17 cellular contexts compared by ENCODE assay signal in genomic region chr4:26807330-26807729, GRCh38. TPM values are rescaled to one million over a fixed set of nuclear protein-coding genes. Genes with fewer than 3 reads are reported as not detected.
A peak's percentile ranks its signal among the peaks of the same experiment; 100 is the strongest.
DNase-seq lines count a peak whose midpoint lies in the region; ATAC-seq and TF ChIP-seq lines count a peak whose summit lies in the region.
"Had no signal": no experiment of that assay in that cellular context is flagged by ENCODE, and none has a peak within 500 bp of the region (broad histone marks: within the 10 kb centered on the region; RNA-seq: fewer than 3 reads in every experiment).

No MANE protein-coding gene starts in this region.

- peaks cover 0 to 17% (median 6%) of the 10 kb centered on the region in 11 experiments; a peak in 13 of 22 replicates for H3K9me3 ChIP-seq in BLaER1 treated with 17β-estradiol and CSF1 and Interleukin-3, amounts not matched to agents 10 nM and 100 nM (replicated peaks in 1 of 11)

- H3K27me3 ChIP-seq in BLaER1 treated with 17β-estradiol and CSF1 and Interleukin-3, amounts not matched to agents 10 nM and 100 nM, result peaks cover 0 to 75% (median 0%) of the 10 kb centered on the region in 11 experiments; a peak in 9 of 22 replicates

- peak; percentile 95 for DNase-seq in NB4 (ENCODE audit: low read depth)
- peak; percentile 55 for DNase-seq in germinal center (ENCODE audit: low spot score)
- no peak for DNase-seq in NCI-H82 treated with DMSO at 0.1 percent for 48 hours (lab: John Stamatoyannopoulos, UW; ENCODE audit: unreplicated experiment)
- DNase-seq in left cardiac atrium, result no peak
- no peak for DNase-seq in anterior cingulate cortex (lab: John Stamatoyannopoulos, UW)
- DNase-seq: activated effector memory CD4-positive, alpha-beta T cell treated with anti-CD3 and anti-CD28 coated beads, Interleukin-2, amount 50 U/mL, for 16 hours; CD4-positive, alpha-beta memory T cell; DMS79 treated with DMSO at 0.1 percent for 48 hours; head of caudate nucleus; left colon; NCI-H1105 treated with DMSO at 0.1 percent for 48 hours; NCI-H774 had no signal

- H4K20me1 ChIP-seq in BLaER1 treated with 17β-estradiol and CSF1 and Interleukin-3, amounts not matched to agents 10 nM and 100 nM, result peaks cover 0 to 7% (median 0%) of the 10 kb centered on the region in 11 experiments; a peak in 2 of 22 replicates

- peak overlapping the region in 8 of 11 experiments; percentile 39 to 97 (median 84); a peak in 15 of 22 replicates for H3K27ac ChIP-seq in BLaER1 treated with 17β-estradiol and CSF1 and Interleukin-3, amounts not matched to agents 10 nM and 100 nM
- H3K27ac ChIP-seq: coronary artery had no signal

- peaks cover 40 to 99% (median 95%) of the 10 kb centered on the region in 10 experiments for H3K4me1 ChIP-seq in BLaER1 treated with 17β-estradiol and CSF1 and Interleukin-3, amounts not matched to agents 10 nM and 100 nM

- intact Hi-C loops in left cardiac atrium (cut with DNase I), result no loop called here

- peak overlapping the region in 7 of 10 experiments; percentile 2 to 31 (median 20); a peak in 7 of 20 replicates for H3K4me3 ChIP-seq in BLaER1 treated with 17β-estradiol and CSF1 and Interleukin-3, amounts not matched to agents 10 nM and 100 nM
- no peak overlapping the region for H3K4me3 ChIP-seq in NB4 (ENCODE audit: low read depth, low read length)
- H3K4me3 ChIP-seq: coronary artery, K562 had no signal

- peak overlapping the region in 7 of 11 experiments; percentile 20 to 84 (median 76); a peak in 14 of 22 replicates for H3K9ac ChIP-seq in BLaER1 treated with 17β-estradiol and CSF1 and Interleukin-3, amounts not matched to agents 10 nM and 100 nM

- H3K36me3 ChIP-seq in BLaER1 treated with 17β-estradiol and CSF1 and Interleukin-3, amounts not matched to agents 10 nM and 100 nM, result no peaks in the 10 kb centered on the region

- no peak for TF ChIP-seq CTCF in NB4 (IDR thresholded peaks at IDR 0.05; ENCODE audit: low read depth, low read length)

- ATAC-seq in GM19463 (IDR thresholded peaks at IDR 0.05; ENCODE audit: unreplicated experiment) (peak; percentile 40), left cardiac atrium (no peak)
- ATAC-seq: K562, left colon, sciatic nerve had no signal

- peak overlapping the region; percentile 51 to 94 (median 84) for H3K4me2 ChIP-seq in BLaER1 treated with 17β-estradiol and CSF1 and Interleukin-3, amounts not matched to agents 10 nM and 100 nM

- no peak for TF ChIP-seq POLR2A in NB4 (IDR thresholded peaks at IDR 0.05; ENCODE audit: extremely low read depth, insufficient read length)

RNA-seq across cellular contexts. Expression of gene STIM2, which starts 53.3 kb away (rescaled TPM):
- 10 to 100 TPM; 12.1 to 16.9 TPM for total RNA-seq in left cardiac atrium

Comparison
In these comparisons a context has a peak if more than half of its experiments do, and no peak if none do; other contexts are left out.
1. DNase-seq: peak in NB4 (single experiment) and germinal center (single experiment); none in NCI-H82 treated with DMSO at 0.1 percent for 48 hours (single experiment), left cardiac atrium (single experiment) and anterior cingulate cortex (0 of 58).